Comparison of ENCODE assay signal across 10 cellular contexts in genomic region chr7:2104716-2105115, GRCh38.
DNase-seq lines count a peak whose midpoint lies in the region; ATAC-seq and TF ChIP-seq lines count a peak whose summit lies in the region.
"Had no signal": no experiment of that assay in that cellular context is flagged by ENCODE, and none has a peak within 500 bp of the region (broad histone marks: within the 10 kb centered on the region; RNA-seq: fewer than 3 reads in every experiment).

No MANE protein-coding gene starts in this region.

- DNase-seq in left ventricle myocardium inferior (no peak), left ventricle myocardium superior (no peak), amniotic epithelial cell (ENCODE audit: low read depth) (peak; percentile 70), mesothelial cell of epicardium (ENCODE audit: low spot score in 2 of 2, unreplicated experiment in 2 of 2) (peak in 1 of 2 experiments; percentile 48), ureter (ENCODE audit: low spot score) (no peak), NCI-H748 (lab: John Stamatoyannopoulos, UW; ENCODE audit: unreplicated experiment) (no peak), SHP77 (lab: John Stamatoyannopoulos, UW) (no peak)

- peaks cover 60% of the 10 kb centered on the region for H3K4me1 Mint-ChIP-seq in mesothelial cell of epicardium

- no peaks in the 10 kb centered on the region for H3K9me3 ChIP-seq in left ventricle myocardium inferior (replicated peaks)

- H3K4me1 ChIP-seq in left ventricle myocardium inferior: peaks cover 55% of the 10 kb centered on the region

- no peaks in the 10 kb centered on the region for H3K27me3 Mint-ChIP-seq in mesothelial cell of epicardium (ENCODE audit: low read depth)
- H3K27me3 Mint-ChIP-seq: CD4-positive, CD25-positive, alpha-beta regulatory T cell had no signal

- H3K4me3 Mint-ChIP-seq in mesothelial cell of epicardium: peak overlapping the region; percentile 39

- intact Hi-C loops in left ventricle myocardium inferior (cut with micrococcal nuclease): no loop called here
- intact Hi-C loops in left ventricle myocardium superior (cut with micrococcal nuclease): no loop called here

- no peak overlapping the region for H3K4me3 ChIP-seq in left ventricle myocardium inferior

- no peak for ATAC-seq in left ventricle myocardium superior
- ATAC-seq in GM21619 (IDR thresholded peaks at IDR 0.05; ENCODE audit: unreplicated experiment): no peak

- peak overlapping the region; percentile 47 for H3K27ac ChIP-seq in left ventricle myocardium inferior (replicated peaks)

- H3K9me3 Mint-ChIP-seq in mesothelial cell of epicardium: no peaks in the 10 kb centered on the region

- H3K27me3 ChIP-seq in left ventricle myocardium inferior (ENCODE audit: low read depth): no peaks in the 10 kb centered on the region

- no peaks in the 10 kb centered on the region for H3K36me3 Mint-ChIP-seq in mesothelial cell of epicardium
- H3K36me3 Mint-ChIP-seq: natural killer cell had no signal

- H3K36me3 ChIP-seq in left ventricle myocardium inferior: no peaks in the 10 kb centered on the region

- TF ChIP-seq CTCF in left ventricle myocardium inferior (IDR thresholded peaks at IDR 0.05; ENCODE audit: borderline replicate concordance) (no peak), mesothelial cell of epicardium (IDR thresholded peaks at IDR 0.05; ENCODE audit: unreplicated experiment) (no peak)

- peak overlapping the region; percentile 94 for H3K27ac Mint-ChIP-seq in mesothelial cell of epicardium
